ENCODE assay signal across 16 cellular contexts in genomic region chr2:101277111-101277510, GRCh38. TPM values are rescaled to one million over a fixed set of nuclear protein-coding genes. Genes with fewer than 3 reads are reported as not detected.
DNase-seq lines count a peak whose midpoint lies in the region; ATAC-seq, FAIRE-seq and TF ChIP-seq lines count a peak whose summit lies in the region.
"Had no signal": no experiment of that assay in that cellular context is flagged by ENCODE, and none has a peak within 500 bp of the region (broad histone marks: within the 10 kb centered on the region; RNA-seq: fewer than 3 reads in every experiment).

No MANE protein-coding gene starts in this region.

- H3K36me3 ChIP-seq in astrocyte (ENCODE audit: insufficient read depth, low read length), result peaks cover 39% of the 10 kb centered on the region

- H3K9me3 ChIP-seq in astrocyte (ENCODE audit: insufficient read depth, low read depth, low read length), result no peaks in the 10 kb centered on the region
- H3K9me3 ChIP-seq: SK-N-SH had no signal

- H3K9ac ChIP-seq in astrocyte (ENCODE audit: low read length), result no peak overlapping the region
- H3K9ac ChIP-seq: SK-N-SH had no signal

- H3K27ac Mint-ChIP-seq in astrocyte (ENCODE audit: unreplicated experiment), result no peak overlapping the region
- H3K27ac Mint-ChIP-seq in activated CD8-positive, alpha-beta T cell treated with anti-CD3 and anti-CD28 coated beads for 36 hours, result no peak overlapping the region
- no peak overlapping the region for H3K27ac Mint-ChIP-seq in stimulated activated naive CD8-positive, alpha-beta T cell treated with anti-CD3 and anti-CD28 coated beads, Interleukin-15, amount 100 ng/mL, for 72 hours
- H3K27ac Mint-ChIP-seq: activated CD4-positive, alpha-beta T cell treated with anti-CD3 and anti-CD28 coated beads for 36 hours had no signal

- ATAC-seq in foreskin keratinocyte (no peak), HG02759 (IDR thresholded peaks at IDR 0.05; ENCODE audit: unreplicated experiment) (no peak)
- no peak for ATAC-seq in activated CD8-positive, alpha-beta T cell treated with anti-CD3 and anti-CD28 coated beads for 36 hours
- ATAC-seq in stimulated activated naive CD8-positive, alpha-beta T cell treated with anti-CD3 and anti-CD28 coated beads, Interleukin-15, amount 100 ng/mL, for 72 hours, result no peak
- ATAC-seq: activated CD4-positive, alpha-beta T cell treated with anti-CD3 and anti-CD28 coated beads for 36 hours; activated T-cell treated with anti-CD3 and anti-CD28 coated beads, Interleukin-2, amount 50 U/mL, for 72 hours; right cardiac atrium had no signal

- FAIRE-seq in astrocyte (lab: Jason Lieb, UNC), result no peak
- FAIRE-seq: H54 had no signal

- H3K4me2 ChIP-seq in astrocyte (ENCODE audit: low read length), result no peak overlapping the region
- H3K4me2 ChIP-seq: SK-N-SH had no signal

- peak; percentile 33 for DNase-seq in HT-29 (ENCODE audit: low spot score)
- DNase-seq in astrocyte (ENCODE audit: low read depth), result peak; percentile 32
- DNase-seq in foreskin keratinocyte, result no peak
- peak; percentile 10 for DNase-seq in pulmonary artery endothelial cell (ENCODE audit: low read depth, low spot score)
- no peak for DNase-seq in activated CD8-positive, alpha-beta T cell treated with anti-CD3 and anti-CD28 coated beads for 36 hours
- DNase-seq in D341Med (ENCODE audit: low spot score), result no peak
- DNase-seq in stimulated activated naive CD8-positive, alpha-beta T cell treated with anti-CD3 and anti-CD28 coated beads, Interleukin-15, amount 100 ng/mL, for 72 hours, result no peak
- DNase-seq: activated CD4-positive, alpha-beta T cell treated with anti-CD3 and anti-CD28 coated beads for 36 hours; activated T-cell treated with anti-CD3 and anti-CD28 coated beads, Interleukin-2, amount 50 U/mL, for 72 hours; aorta; NCI-H1436; NCI-H82; right cardiac atrium; SK-N-SH had no signal

- no peaks in the 10 kb centered on the region for H3K27me3 Mint-ChIP-seq in astrocyte (ENCODE audit: low read depth, unreplicated experiment)
- H3K27me3 Mint-ChIP-seq in activated CD8-positive, alpha-beta T cell treated with anti-CD3 and anti-CD28 coated beads for 36 hours, result no peaks in the 10 kb centered on the region
- H3K27me3 Mint-ChIP-seq in stimulated activated naive CD8-positive, alpha-beta T cell treated with anti-CD3 and anti-CD28 coated beads, Interleukin-15, amount 100 ng/mL, for 72 hours, result no peaks in the 10 kb centered on the region
- H3K27me3 Mint-ChIP-seq: activated CD4-positive, alpha-beta T cell treated with anti-CD3 and anti-CD28 coated beads for 36 hours had no signal

- H3K27ac ChIP-seq in astrocyte (ENCODE audit: low read depth, low read length) (no peak overlapping the region), foreskin keratinocyte (no peak overlapping the region)

- no peaks in the 10 kb centered on the region for H3K27me3 ChIP-seq in astrocyte (ENCODE audit: insufficient read depth, low read length)
- H3K27me3 ChIP-seq in foreskin keratinocyte, result no peaks in the 10 kb centered on the region

- POLR2A ChIA-PET in activated CD8-positive, alpha-beta T cell treated with anti-CD3 and anti-CD28 coated beads for 36 hours (lab: Charles Lee), result no interaction called here

- intact Hi-C loops in activated CD8-positive, alpha-beta T cell treated with anti-CD3 and anti-CD28 coated beads for 36 hours (cut with micrococcal nuclease), result no loop called here

- H3K4me3 Mint-ChIP-seq in astrocyte (ENCODE audit: unreplicated experiment), result no peak overlapping the region
- H3K4me3 Mint-ChIP-seq in activated CD8-positive, alpha-beta T cell treated with anti-CD3 and anti-CD28 coated beads for 36 hours, result no peak overlapping the region
- no peak overlapping the region for H3K4me3 Mint-ChIP-seq in stimulated activated naive CD8-positive, alpha-beta T cell treated with anti-CD3 and anti-CD28 coated beads, Interleukin-15, amount 100 ng/mL, for 72 hours
- H3K4me3 Mint-ChIP-seq: activated CD4-positive, alpha-beta T cell treated with anti-CD3 and anti-CD28 coated beads for 36 hours; activated T-cell treated with anti-CD3 and anti-CD28 coated beads, Interleukin-2, amount 50 U/mL, for 72 hours had no signal

- no peak for TF ChIP-seq CTCF in astrocyte (IDR thresholded peaks at IDR 0.05; ENCODE audit: insufficient read depth, low read depth, low read length)
- TF ChIP-seq CTCF in foreskin keratinocyte (conservative IDR thresholded peaks at IDR 0.05), result peak; percentile 37
- TF ChIP-seq CTCF in activated CD8-positive, alpha-beta T cell treated with anti-CD3 and anti-CD28 coated beads for 36 hours (IDR thresholded peaks at IDR 0.05), result no peak

- CTCF ChIA-PET in activated CD8-positive, alpha-beta T cell treated with anti-CD3 and anti-CD28 coated beads for 36 hours (lab: Charles Lee), result no interaction called here

- H3K9me3 Mint-ChIP-seq in astrocyte (ENCODE audit: unreplicated experiment), result no peaks in the 10 kb centered on the region
- H3K9me3 Mint-ChIP-seq in activated CD8-positive, alpha-beta T cell treated with anti-CD3 and anti-CD28 coated beads for 36 hours, result no peaks in the 10 kb centered on the region
- H3K9me3 Mint-ChIP-seq in stimulated activated naive CD8-positive, alpha-beta T cell treated with anti-CD3 and anti-CD28 coated beads, Interleukin-15, amount 100 ng/mL, for 72 hours, result no peaks in the 10 kb centered on the region
- H3K9me3 Mint-ChIP-seq: activated T-cell treated with anti-CD3 and anti-CD28 coated beads, Interleukin-2, amount 50 U/mL, for 72 hours had no signal

- H3K79me2 ChIP-seq in astrocyte (ENCODE audit: insufficient read depth, low read length), result peaks cover 4% of the 10 kb centered on the region

- no peaks in the 10 kb centered on the region for H3K4me1 ChIP-seq in astrocyte (ENCODE audit: insufficient read depth, low read length)
- H3K4me1 ChIP-seq in foreskin keratinocyte, result no peaks in the 10 kb centered on the region

- no peak overlapping the region for H2AFZ ChIP-seq in astrocyte (ENCODE audit: low read depth, low read length)

- peaks cover 12% of the 10 kb centered on the region for H3K36me3 Mint-ChIP-seq in astrocyte (ENCODE audit: low read depth, unreplicated experiment)
- peaks cover 53% of the 10 kb centered on the region for H3K36me3 Mint-ChIP-seq in activated CD8-positive, alpha-beta T cell treated with anti-CD3 and anti-CD28 coated beads for 36 hours (ENCODE audit: low read depth)

- H3K4me3 ChIP-seq in astrocyte (ENCODE audit: insufficient read depth, low read depth, low read length), result no peak overlapping the region

- no peaks in the 10 kb centered on the region for H3K4me1 Mint-ChIP-seq in astrocyte (ENCODE audit: low read depth, unreplicated experiment)
- H3K4me1 Mint-ChIP-seq in activated CD8-positive, alpha-beta T cell treated with anti-CD3 and anti-CD28 coated beads for 36 hours (ENCODE audit: low read depth), result peaks cover 32% of the 10 kb centered on the region
- H3K4me1 Mint-ChIP-seq in stimulated activated naive CD8-positive, alpha-beta T cell treated with anti-CD3 and anti-CD28 coated beads, Interleukin-15, amount 100 ng/mL, for 72 hours, result peaks cover 32% of the 10 kb centered on the region

- H4K20me1 ChIP-seq in astrocyte (ENCODE audit: insufficient read depth, low read length), result no peaks in the 10 kb centered on the region

RNA-seq across cellular contexts. Expression of gene CNOT11, which starts 24.4 kb away (rescaled TPM):
- 64.9 and 68.6 TPM in 2 replicates for total RNA-seq in HT-29 (2014; rRNA removed; shearing (Covaris generic))
- total RNA-seq in astrocyte (36.7 and 37.0 TPM in 2 replicates), foreskin keratinocyte (55.9 and 59.7 TPM in 2 replicates), pulmonary artery endothelial cell (24.7 and 27.0 TPM in 2 replicates)
- 30.5 and 35.4 TPM in 2 replicates for polyA plus RNA-seq in foreskin keratinocyte
- 10 to 100 TPM; 56.7 to 59.7 TPM for total RNA-seq in activated CD8-positive, alpha-beta T cell treated with anti-CD3 and anti-CD28 coated beads for 36 hours

RNA-seq across cellular contexts. Expression of gene RNF149, which starts 31.4 kb away (rescaled TPM):
- total RNA-seq in HT-29 (2014; rRNA removed; shearing (Covaris generic)), result 51.2 and 53.8 TPM in 2 replicates
- total RNA-seq in astrocyte (36.4 and 37.7 TPM in 2 replicates), foreskin keratinocyte (53.6 and 55.9 TPM in 2 replicates), pulmonary artery endothelial cell (100 and 103 TPM in 2 replicates)
- 33.0 and 37.9 TPM in 2 replicates for polyA plus RNA-seq in foreskin keratinocyte
- 10 to 100 TPM; 48.7 to 53.2 TPM for total RNA-seq in activated CD8-positive, alpha-beta T cell treated with anti-CD3 and anti-CD28 coated beads for 36 hours

Comparison
In these comparisons a context has a peak if more than half of its experiments do, and no peak if none do; other contexts are left out.
1. DNase-seq: peak in HT-29 (single experiment), astrocyte (single experiment) and pulmonary artery endothelial cell (single experiment); none in foreskin keratinocyte (0 of 2), activated CD8-positive, alpha-beta T cell treated with anti-CD3 and anti-CD28 coated beads for 36 hours (single experiment), D341Med (single experiment) and stimulated activated naive CD8-positive, alpha-beta T cell treated with anti-CD3 and anti-CD28 coated beads, Interleukin-15, amount 100 ng/mL, for 72 hours (0 of 2).